Comparison of ENCODE assay signal across 1 cellular context in genomic region chr14:91854327-91854934, GRCh38.
TF ChIP-seq lines count a peak whose summit lies in the region.

No MANE protein-coding gene starts in this region.

TF ChIP-seq in K562, 482 proteins besides CTCF, POLR2A, EP300 and RAD21:
- TF ChIP-seq GTF2F1 (IDR thresholded peaks at IDR 0.05; ENCODE audit: low read depth, low read length) (no peak), ZNF263 (CRISPR knock-in tag; IDR thresholded peaks at IDR 0.05; ENCODE audit: borderline replicate concordance) (peak; percentile 32; the same call in 1 of the 2 replicates), FOXP1 (CRISPR knock-in tag; IDR thresholded peaks at IDR 0.05) (no peak), SETDB1 (IDR thresholded peaks at IDR 0.05; ENCODE audit: low read length) (no peak), FUS (optimal IDR thresholded peaks at IDR 0.05; ENCODE audit: low read depth, low read length) (no peak), VEZF1 (CRISPR knock-in tag; IDR thresholded peaks at IDR 0.05) (peak; percentile 19; the same call in 1 of the 2 replicates), TCF3 (CRISPR knock-in tag; IDR thresholded peaks at IDR 0.05) (peak; percentile 24; the same call in 1 of the 2 replicates), AFF4 (CRISPR knock-in tag; IDR thresholded peaks at IDR 0.05) (no peak), SMAD4 (CRISPR knock-in tag; conservative IDR thresholded peaks at IDR 0.05) (peak; percentile 82)
